Comparison of ENCODE assay signal across 8 cellular contexts in genomic region chr2:200454839-200455801, GRCh38. TPM values are rescaled to one million over a fixed set of nuclear protein-coding genes. Genes with fewer than 3 reads are reported as not detected.
DNase-seq lines count a peak whose midpoint lies in the region; ATAC-seq and TF ChIP-seq lines count a peak whose summit lies in the region.

No MANE protein-coding gene starts in this region.

- DNase-seq in Daoy (ENCODE audit: low read depth) (peak; percentile 55), T-cell (no peak), NCI-H774 (lab: John Stamatoyannopoulos, UW) (no peak), esophagus muscularis mucosa (ENCODE audit: extremely low spot score) (no peak), immature natural killer cell (no peak)
- no peak for DNase-seq in effector memory CD8-positive, alpha-beta T cell

- TF ChIP-seq EP300 in esophagus muscularis mucosa (IDR thresholded peaks at IDR 0.05), result no peak

- H3K27ac Mint-ChIP-seq in effector memory CD8-positive, alpha-beta T cell, result peak overlapping the region; percentile 27 to 47
- H3K27ac Mint-ChIP-seq in T-cell, result no peak overlapping the region
- H3K27ac Mint-ChIP-seq in immature natural killer cell, result no peak overlapping the region

- 90% methylated on average over 4 of the region's 4 CpGs for WGBS in esophagus muscularis mucosa

- H3K4me1 Mint-ChIP-seq in effector memory CD8-positive, alpha-beta T cell (ENCODE audit: low read depth in 2 of 2), result peaks cover 5 to 6% of the 10 kb centered on the region in 2 donors
- H3K4me1 Mint-ChIP-seq in T-cell, result peaks cover 15 to 29% (median 21%) of the 10 kb centered on the region in 3 donors
- H3K4me1 Mint-ChIP-seq in immature natural killer cell, result no peaks in the 10 kb centered on the region

- no peak overlapping the region for H3K27ac ChIP-seq in esophagus muscularis mucosa (replicated peaks in 1 of 4)

- H3K4me3 ChIP-seq in esophagus muscularis mucosa, result no peak overlapping the region

- H3K9me3 ChIP-seq in esophagus muscularis mucosa, result no peaks in the 10 kb centered on the region

- POLR2A ChIA-PET in T-cell (lab: Charles Lee), result no interaction called here

- no peaks in the 10 kb centered on the region for H3K27me3 Mint-ChIP-seq in effector memory CD8-positive, alpha-beta T cell
- H3K27me3 Mint-ChIP-seq in T-cell, result no peaks in the 10 kb centered on the region
- peaks cover 0 to 4% (median 0%) of the 10 kb centered on the region in 3 donors for H3K27me3 Mint-ChIP-seq in immature natural killer cell (ENCODE audit: low read depth in 3 of 3)

- no peak for TF ChIP-seq POLR2A in esophagus muscularis mucosa (IDR thresholded peaks at IDR 0.05; ENCODE audit: low read depth)

- intact Hi-C loops in esophagus muscularis mucosa (cut with DNase I), result no loop called here

- CTCF ChIA-PET in T-cell (lab: Charles Lee), result interaction anchor here in 1 of 2 donors (1.0 kb wide), 1 partner anchor 20 kb away, joined by 3 read pairs; no protein-coding TSS in a partner anchor

- peaks cover 0 to 19% (median 8%) of the 10 kb centered on the region in 4 donors for H3K4me1 ChIP-seq in esophagus muscularis mucosa

- TF ChIP-seq CTCF in esophagus muscularis mucosa (IDR thresholded peaks at IDR 0.05), result no peak

- H3K4me3 Mint-ChIP-seq in effector memory CD8-positive, alpha-beta T cell, result no peak overlapping the region
- H3K4me3 Mint-ChIP-seq in T-cell (no peak overlapping the region), immature natural killer cell (no peak overlapping the region)

- H3K9me3 Mint-ChIP-seq in effector memory CD8-positive, alpha-beta T cell, result no peaks in the 10 kb centered on the region
- H3K9me3 Mint-ChIP-seq in T-cell, result no peaks in the 10 kb centered on the region
- H3K9me3 Mint-ChIP-seq in immature natural killer cell, result peaks cover 0 to 1% (median 0%) of the 10 kb centered on the region in 6 donors

- H3K27me3 ChIP-seq in esophagus muscularis mucosa, result no peaks in the 10 kb centered on the region

- H3K36me3 ChIP-seq in esophagus muscularis mucosa, result peaks cover 0 to 34% (median 21%) of the 10 kb centered on the region in 4 donors

- ATAC-seq in GM19467 (IDR thresholded peaks at IDR 0.05; ENCODE audit: unreplicated experiment) (peak; percentile 84), HG03439 (IDR thresholded peaks at IDR 0.05; ENCODE audit: unreplicated experiment) (peak; percentile 93), T-cell (replicated peaks in 1 of 4) (no peak)
- ATAC-seq in effector memory CD8-positive, alpha-beta T cell (replicated peaks), result no peak

- H3K36me3 Mint-ChIP-seq in effector memory CD8-positive, alpha-beta T cell (ENCODE audit: insufficient read depth), result no peaks in the 10 kb centered on the region
- peaks cover 3% of the 10 kb centered on the region for H3K36me3 Mint-ChIP-seq in T-cell
- peaks cover 0 to 3% (median 0%) of the 10 kb centered on the region in 3 donors for H3K36me3 Mint-ChIP-seq in immature natural killer cell

RNA-seq across cellular contexts. Expression of gene KCTD18, which starts 54.7 kb away (rescaled TPM):
- total RNA-seq in Daoy (2014; rRNA removed; shearing (Covaris generic)), result 9.9 and 17.0 TPM in 2 replicates
- total RNA-seq in T-cell (10 to 100 TPM; 16.1 to 19.8 (median 19.1) TPM), esophagus muscularis mucosa (10 to 100 TPM; 23.2 to 31.0 (median 26.4) TPM)
- 10 to 100 TPM; 15.5 to 19.9 (median 16.0) TPM for polyA plus RNA-seq in immature natural killer cell

Comparison
In these comparisons a context has a peak if more than half of its experiments do, and no peak if none do; other contexts are left out.
1. ATAC-seq: peak in GM19467 (single experiment) and HG03439 (single experiment); none in effector memory CD8-positive, alpha-beta T cell (single experiment) and T-cell (0 of 4).
2. H3K27ac Mint-ChIP-seq: peak in effector memory CD8-positive, alpha-beta T cell (2 of 2); none in T-cell (0 of 2) and immature natural killer cell (0 of 6).